Comparison of ENCODE assay signal across 8 cellular contexts in the genomic region with DNA sequence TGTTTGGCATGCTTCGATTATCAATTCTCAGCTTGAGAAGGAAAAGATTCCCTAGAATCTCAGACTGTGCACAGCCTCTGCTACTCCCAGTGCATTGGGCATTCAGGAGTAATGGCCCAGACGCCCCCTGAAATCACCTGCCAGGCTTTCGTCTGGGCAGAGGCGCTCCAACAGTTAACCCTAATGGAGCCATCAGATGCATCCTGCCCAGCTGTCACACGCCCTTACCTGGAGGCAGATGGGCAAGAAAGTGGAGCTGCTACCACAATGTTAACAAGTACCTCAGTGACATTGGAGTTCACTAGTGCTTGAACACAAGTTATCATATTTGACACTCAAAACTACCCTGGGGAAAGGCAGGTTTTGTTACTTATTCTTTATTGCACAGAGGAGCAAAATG. TPM values are rescaled to one million over a fixed set of nuclear protein-coding genes. Genes with fewer than 3 reads are reported as not detected.
A peak's percentile ranks its signal among the peaks of the same experiment; 100 is the strongest.
DNase-seq lines count a peak whose midpoint lies in the region; FAIRE-seq and TF ChIP-seq lines count a peak whose summit lies in the region.
"Had no signal": no experiment of that assay in that cellular context is flagged by ENCODE, and none has a peak within 500 bp of the region (broad histone marks: within the 10 kb centered on the region; RNA-seq: fewer than 3 reads in every experiment).

No MANE protein-coding gene starts in this region.

- H3K9me3 ChIP-seq in ES-I3 (ENCODE audit: control insufficient read depth, insufficient read depth, low read length) (no peaks in the 10 kb centered on the region), mucosa of stomach (ENCODE audit: control insufficient read depth, low read length) (no peaks in the 10 kb centered on the region)

- H3K4me1 ChIP-seq in ES-I3 (ENCODE audit: insufficient read depth, low read length) = peaks cover 15% of the 10 kb centered on the region
- H3K4me1 ChIP-seq in mucosa of stomach (ENCODE audit: control insufficient read depth, insufficient read depth, low read length) = peaks cover 11% of the 10 kb centered on the region

- H3K4me3 ChIP-seq in bronchial epithelial cell (ENCODE audit: low read depth, low read length) = peak overlapping the region; percentile 71
- H3K4me3 ChIP-seq in mucosa of stomach (ENCODE audit: low read length) = peak overlapping the region; percentile 88

- H3K36me3 ChIP-seq in ES-I3 (ENCODE audit: insufficient read depth, low read length) (no peaks in the 10 kb centered on the region), bronchial epithelial cell (ENCODE audit: control insufficient read depth, insufficient read depth, low read length) (no peaks in the 10 kb centered on the region), mucosa of stomach (ENCODE audit: control insufficient read depth, insufficient read depth, low read length) (no peaks in the 10 kb centered on the region)

- no peaks in the 10 kb centered on the region for H3K27me3 ChIP-seq in bronchial epithelial cell (ENCODE audit: control insufficient read depth, insufficient read depth, low read length)
- H3K27me3 ChIP-seq in mucosa of stomach (ENCODE audit: control insufficient read depth, insufficient read depth, low read length) = peaks cover 3% of the 10 kb centered on the region

- H3K9ac ChIP-seq in ES-I3 (ENCODE audit: low read depth, low read length) (peak overlapping the region; percentile 98), mucosa of stomach (ENCODE audit: low read length) (peak overlapping the region; percentile 86)

- no peak for TF ChIP-seq POLR2A in H54 (IDR thresholded peaks at IDR 0.05; ENCODE audit: low read depth, low read length)

- TF ChIP-seq CTCF in bronchial epithelial cell (IDR thresholded peaks at IDR 0.05; ENCODE audit: insufficient read depth, low read length, severe bottlenecking) = no peak

- DNase-seq in NCI-H1105 treated with DMSO at 0.1 percent for 48 hours (lab: John Stamatoyannopoulos, UW) = peak; percentile 59
- no peak for DNase-seq in bronchial epithelial cell (ENCODE audit: low read depth)
- DNase-seq in H54 (ENCODE audit: insufficient read length, low spot score) = no peak
- DNase-seq in activated CD4-positive, alpha-beta T cell treated with anti-CD3 and anti-CD28 coated beads, Interleukin-2, amount 50 U/mL, for 48 hours = no peak
- DNase-seq in stimulated activated CD8-positive, alpha-beta memory T cell treated with anti-CD3 and anti-CD28 coated beads, Interleukin-4, amount 100 ng/mL, for 48 hours = no peak

- FAIRE-seq in bronchial epithelial cell (lab: Jason Lieb, UNC) (no peak), H54 (lab: Jason Lieb, UNC) (no peak)
- FAIRE-seq: TTC549 had no signal

RNA-seq across cellular contexts. Expression of a gene that starts 1.0 kb away (rescaled TPM):
- total RNA-seq in bronchial epithelial cell = 17.6 and 23.0 TPM in 2 replicates
